8 cellular contexts compared by ENCODE assay signal in genomic region chr2:219155054-219155644, GRCh38. TPM values are rescaled to one million over a fixed set of nuclear protein-coding genes. Genes with fewer than 3 reads are reported as not detected.
DNase-seq lines count a peak whose midpoint lies in the region; ATAC-seq, FAIRE-seq and TF ChIP-seq lines count a peak whose summit lies in the region.

No MANE protein-coding gene starts in this region.

- H2AFZ ChIP-seq in PC-3 (ENCODE audit: low read length) = no peak overlapping the region

- no peak overlapping the region for H3K4me3 ChIP-seq in PC-3 (ENCODE audit: low read length)
- no peak overlapping the region for H3K4me3 ChIP-seq in breast epithelium
- H3K4me3 ChIP-seq in kidney (ENCODE audit: low read length in 2 of 2) = no peak overlapping the region
- no peak overlapping the region for H3K4me3 ChIP-seq in testis

- H3K9ac ChIP-seq in PC-3 (ENCODE audit: low read length) (no peak overlapping the region), kidney (ENCODE audit: low read length in 2 of 2) (no peak overlapping the region)

- 0 out of 2 replicates have a peak, but pooled peaks cover 4% of the 10 kb centered on the region for H3K79me2 ChIP-seq in PC-3 (ENCODE audit: low read length)

- no peaks in the 10 kb centered on the region for H4K20me1 ChIP-seq in PC-3 (ENCODE audit: low read length)

- H3K9me2 ChIP-seq in PC-3 (replicated peaks; ENCODE audit: low read length) = no peaks in the 10 kb centered on the region

- H3F3A ChIP-seq in PC-3 (ENCODE audit: low read length, unreplicated experiment) = no peaks in the 10 kb centered on the region

- TF ChIP-seq POLR2A in breast epithelium (IDR thresholded peaks at IDR 0.05) = no peak
- no peak for TF ChIP-seq POLR2A in testis (IDR thresholded peaks at IDR 0.05)

- H3K27me3 ChIP-seq in PC-3 (ENCODE audit: low read length) (no peaks in the 10 kb centered on the region), breast epithelium (no peaks in the 10 kb centered on the region), testis (no peaks in the 10 kb centered on the region)

- no peak for FAIRE-seq in kidney (lab: Jason Lieb, UNC)

- WGBS in testis, 2 donors = 20 to 27% methylated on average over 4 of the region's 4 CpGs

- no peak overlapping the region for H3K4me2 ChIP-seq in PC-3 (ENCODE audit: low read length)

- intact Hi-C loops in PC-3 (cut with micrococcal nuclease) = loop anchor here (1.0 to 2.0 kb wide), 3 partner anchors 30 to 126 kb away; no protein-coding TSS in a partner anchor
- intact Hi-C loops in breast epithelium (cut with DNase I; ENCODE audit: low total_unique reads) = no loop called here
- intact Hi-C loops in kidney (cut with DNase I) = loop anchor here (10.0 kb wide), 1 partner anchor 100 kb away; no protein-coding TSS in a partner anchor
- intact Hi-C loops in testis (cut with DNase I; ENCODE audit: low total_unique reads) = loop anchor here (10.0 kb wide), 1 partner anchor 100 kb away; no protein-coding TSS in a partner anchor

- H3K27ac ChIP-seq in PC-3 (ENCODE audit: low read length) = no peak overlapping the region
- no peak overlapping the region for H3K27ac ChIP-seq in breast epithelium
- no peak overlapping the region for H3K27ac ChIP-seq in kidney (ENCODE audit: low read depth in 2 of 2, low read length in 2 of 2)
- H3K27ac ChIP-seq in testis = no peak overlapping the region

- CTCF ChIA-PET in PC-3 (lab: Charles Lee) = interaction anchor here (0.5 to 1.9 kb wide), 17 partner anchors 13 to 175 kb away, joined by 3 to 27 read pairs (median 5); partner anchors contain the start of gene CFAP65

- POLR2A ChIA-PET in PC-3 (lab: Charles Lee; ENCODE audit: unreplicated experiment) = interaction anchor here (0.7 kb wide), 1 partner anchor 84 kb away, joined by 3 read pairs; no protein-coding TSS in a partner anchor

- no peaks in the 10 kb centered on the region for H3K9me3 ChIP-seq in PC-3 (ENCODE audit: low read length)
- H3K9me3 ChIP-seq in breast epithelium = no peaks in the 10 kb centered on the region
- no peaks in the 10 kb centered on the region for H3K9me3 ChIP-seq in kidney (ENCODE audit: control insufficient read depth in 1 of 2, low read length in 2 of 2)
- no peaks in the 10 kb centered on the region for H3K9me3 ChIP-seq in testis

- BruUV-seq in PC-3 (replicated peaks; lab: Mats Ljungman, UMichigan) = no TSS peak

- DNase-seq in NCI-H524 (lab: John Stamatoyannopoulos, UW) = peak; percentile 59 to 84
- DNase-seq in NCI-H524 treated with DMSO at 0.1 percent for 48 hours (lab: John Stamatoyannopoulos, UW) = no peak
- DNase-seq in Kasumi-1 (lab: John Stamatoyannopoulos, UW) = peak; percentile 28 to 65
- peak; percentile 89 for DNase-seq in PC-3
- no peak for DNase-seq in breast epithelium (ENCODE audit: low spot score in 2 of 2)
- DNase-seq in kidney = no peak
- peak; percentile 49 for DNase-seq in testis

- TF ChIP-seq CTCF in PC-3 (conservative IDR thresholded peaks at IDR 0.05; ENCODE audit: low read depth, low read length) (peak; percentile 65), breast epithelium (IDR thresholded peaks at IDR 0.05) (peak; percentile 56 to 74 (median 72)), kidney (IDR thresholded peaks at IDR 0.05; ENCODE audit: borderline replicate concordance, extremely low read depth, insufficient read depth) (peak; percentile 65), testis (IDR thresholded peaks at IDR 0.05) (peak; percentile 62 to 75 (median 68))

- H3K36me3 ChIP-seq in PC-3 (ENCODE audit: low read depth, low read length) = 0 out of 2 replicates have a peak, but pooled peaks cover 2% of the 10 kb centered on the region
- no peaks in the 10 kb centered on the region for H3K36me3 ChIP-seq in breast epithelium
- peaks cover 0 to 3% of the 10 kb centered on the region in 2 donors for H3K36me3 ChIP-seq in kidney (ENCODE audit: control insufficient read depth in 1 of 2, insufficient read depth in 2 of 2, low read length in 2 of 2)
- H3K36me3 ChIP-seq in testis (ENCODE audit: low read depth, missing control alignments) = no peaks in the 10 kb centered on the region

- H3K4me1 ChIP-seq in PC-3 (ENCODE audit: insufficient read depth, low read length) (peaks cover 19% of the 10 kb centered on the region), breast epithelium (no peaks in the 10 kb centered on the region), kidney (ENCODE audit: control insufficient read depth in 1 of 2, insufficient read depth in 1 of 2, low read depth in 1 of 2, low read length in 2 of 2) (no peaks in the 10 kb centered on the region), testis (no peaks in the 10 kb centered on the region)

- peak; percentile 44 for ATAC-seq in PC-3
- no peak for ATAC-seq in GM21717 (IDR thresholded peaks at IDR 0.05; ENCODE audit: unreplicated experiment)

RNA-seq across cellular contexts. Expression of gene NHEJ1, which starts 5.5 kb away (rescaled TPM):
- total RNA-seq in PC-3 (2014; rRNA removed) (16.7 and 18.5 TPM in 2 replicates), breast epithelium (10 to 100 TPM; 13.4 to 19.8 (median 17.6) TPM), kidney (17.5 TPM), testis (10 to 100 TPM; 33.4 to 38.5 TPM)
- polyA plus RNA-seq in kidney (ENCODE audit: insufficient read depth, low read depth, low replicate concordance) (17.7 TPM), testis (ENCODE audit: insufficient read depth, low read depth, low replicate concordance) (67.0 TPM)

RNA-seq across cellular contexts. Expression of gene SLC23A3, which starts 14.7 kb away (rescaled TPM):
- total RNA-seq in PC-3 (2014; rRNA removed) = 1.4 and 1.7 TPM in 2 replicates
- total RNA-seq in breast epithelium = 1 to 10 TPM in 2 of 3 donors, under 1 TPM in 1; 0.48 to 3.4 (median 2.0) TPM
- 2.8 TPM for total RNA-seq in kidney
- polyA plus RNA-seq in kidney (ENCODE audit: insufficient read depth, low read depth, low replicate concordance) = 10.9 TPM
- total RNA-seq in testis = under 1 TPM; 0.39 to 0.56 TPM
- 0.42 TPM for polyA plus RNA-seq in testis (ENCODE audit: insufficient read depth, low read depth, low replicate concordance)

RNA-seq across cellular contexts. Expression of gene CNPPD1, which starts 21.6 kb away (rescaled TPM):
- total RNA-seq in PC-3 (2014; rRNA removed) = 38.2 and 44.0 TPM in 2 replicates
- total RNA-seq in breast epithelium = 10 to 100 TPM; 37.0 to 60.3 (median 37.2) TPM
- 97.5 TPM for total RNA-seq in kidney
- 131 TPM for polyA plus RNA-seq in kidney (ENCODE audit: insufficient read depth, low read depth, low replicate concordance)
- 10 to 100 TPM; 38.3 to 60.5 TPM for total RNA-seq in testis
- 68.0 TPM for polyA plus RNA-seq in testis (ENCODE audit: insufficient read depth, low read depth, low replicate concordance)

RNA-seq across cellular contexts. Expression of gene RETREG2, which starts 22.9 kb away (rescaled TPM):
- total RNA-seq in PC-3 (2014; rRNA removed) = 61.0 and 87.2 TPM in 2 replicates
- total RNA-seq in breast epithelium = 10 to 100 TPM; 58.7 to 79.7 (median 66.3) TPM
- 106 TPM for total RNA-seq in kidney
- polyA plus RNA-seq in kidney (ENCODE audit: insufficient read depth, low read depth, low replicate concordance) = 112 TPM
- total RNA-seq in testis = 100 to 1,000 TPM; 135 to 138 TPM
- 441 TPM for polyA plus RNA-seq in testis (ENCODE audit: insufficient read depth, low read depth, low replicate concordance)

RNA-seq across cellular contexts. Expression of gene ZFAND2B, which starts 51.4 kb away (rescaled TPM):
- total RNA-seq in PC-3 (2014; rRNA removed) (47.5 and 49.5 TPM in 2 replicates), breast epithelium (10 to 100 TPM; 43.6 to 52.0 (median 45.0) TPM), kidney (44.8 TPM), testis (10 to 100 TPM; 34.3 to 41.3 TPM)
- polyA plus RNA-seq in kidney (ENCODE audit: insufficient read depth, low read depth, low replicate concordance) (72.6 TPM), testis (ENCODE audit: insufficient read depth, low read depth, low replicate concordance) (27.0 TPM)

Comparison
In these comparisons a context has a peak if more than half of its experiments do, and no peak if none do; other contexts are left out.
1. DNase-seq: peak in NCI-H524 (2 of 2), Kasumi-1 (2 of 2), PC-3 (single experiment) and testis (single experiment); none in NCI-H524 treated with DMSO at 0.1 percent for 48 hours (single experiment), breast epithelium (0 of 2) and kidney (single experiment).
2. Peak in every context shown above with its lines, with median percentiles within 50 percentile points of each other: CTCF ChIP-seq.